Comparison of ENCODE assay signal across 8 cellular contexts in the genomic region with DNA sequence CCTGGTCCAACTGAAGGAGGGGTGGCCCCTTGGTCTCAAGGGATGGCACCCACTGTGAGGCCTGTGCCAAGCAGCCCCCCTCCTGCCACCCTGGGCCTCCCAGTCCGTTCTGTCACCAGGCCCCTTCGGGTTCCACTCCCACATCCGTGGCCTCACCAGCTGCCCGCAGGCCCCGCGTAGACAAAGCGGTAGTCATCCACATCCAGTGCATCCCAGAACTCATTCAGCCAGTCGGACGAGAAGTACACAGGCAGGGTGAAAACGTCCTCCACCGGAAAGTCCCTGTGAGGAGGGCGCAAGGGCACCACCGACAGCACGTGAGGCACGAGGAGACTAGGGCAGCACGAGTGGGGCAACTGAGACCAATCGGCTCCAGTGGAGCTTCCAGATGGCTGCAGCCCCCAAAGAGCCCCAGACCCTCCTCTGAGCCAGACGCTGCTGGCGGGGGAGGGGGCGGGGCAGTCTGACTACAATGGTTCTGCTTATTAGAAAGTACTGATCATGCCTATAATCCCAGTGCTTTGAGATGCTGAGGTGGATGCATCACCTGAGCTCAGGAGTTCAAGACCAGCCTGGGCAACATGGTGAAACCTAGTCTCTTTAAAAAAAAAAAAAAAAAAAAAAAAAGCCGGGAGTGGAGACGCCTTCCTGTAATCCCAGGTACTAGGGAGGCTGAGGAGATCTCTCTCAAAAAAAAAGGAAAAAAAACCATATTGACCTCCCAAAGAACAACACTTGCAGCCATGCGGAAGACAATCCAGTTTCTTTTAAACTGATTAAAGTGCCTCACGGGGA. TPM values are rescaled to one million over a fixed set of nuclear protein-coding genes. Genes with fewer than 3 reads are reported as not detected.
DNase-seq lines count a peak whose midpoint lies in the region; ATAC-seq, FAIRE-seq and TF ChIP-seq lines count a peak whose summit lies in the region.

No MANE protein-coding gene starts in this region.

- peak overlapping the region; percentile 78 for H3K4me3 ChIP-seq in GM12878
- H3K4me3 ChIP-seq in liver (ENCODE audit: low read depth in 1 of 3, low read length in 3 of 3), result peak overlapping the region in 2 of 3 donors; percentile 89 to 91
- H3K4me3 ChIP-seq in transverse colon, result peak overlapping the region; percentile 85 to 88 (median 86)

- peaks cover 5% of the 10 kb centered on the region for H3K36me3 Mint-ChIP-seq in activated T-cell treated with anti-CD3 and anti-CD28 coated beads, Interleukin-2, amount 50 U/mL, for 4 hours (ENCODE audit: insufficient read depth)

- TSS peak; percentile 81 for BruUV-seq in GM12878 (replicated peaks; lab: Mats Ljungman, UMichigan)

- H3K27me3 Mint-ChIP-seq in activated T-cell treated with anti-CD3 and anti-CD28 coated beads, Interleukin-2, amount 50 U/mL, for 4 hours (ENCODE audit: low read depth), result no peaks in the 10 kb centered on the region

- WGBS in GM12878 (ENCODE audit: insufficient coverage, insufficient replicate concordance, low lambda C conversion rate, missing lambda C conversion rate), result 79% methylated on average over 23 of the region's 24 CpGs
- WGBS in liver, result 78% methylated on average over 24 of the region's 24 CpGs
- 66% methylated on average over 23 of the region's 24 CpGs; no CpG with 5 or more reads in 1 of the 2 donors for WGBS in transverse colon (ENCODE audit: low coverage in 1 of 2), 2 donors

- in situ Hi-C loops in GM12878 (cut with MboI), result no loop called here
- in situ Hi-C loops in transverse colon (cut with MboI; ENCODE audit: low pct_ligation_motif_present in 1 of 4, low pct_unique_long_range_greater_than_20kb in 1 of 4, low sequenced_read_pairs in 3 of 4), result no loop called here

- SMC1A ChIA-PET in GM12878 (lab: Charles Lee; ENCODE audit: uncharacterized antibody, unreplicated experiment), result no interaction called here

- H3K27ac ChIP-seq in GM12878 (ENCODE audit: control insufficient read depth, insufficient read depth) (peak overlapping the region; percentile 60), liver (ENCODE audit: low read depth in 1 of 2, low read length in 2 of 2) (no peak overlapping the region), transverse colon (peak overlapping the region; percentile 85 to 92 (median 90))

- TF ChIP-seq CTCF in GM12878 (IDR thresholded peaks at IDR 0.05 in 2 of 3, conservative IDR thresholded peaks at IDR 0.05 in 1 of 3; ENCODE audit: control insufficient read depth in 2 of 3, extremely low read depth in 1 of 3, insufficient read depth in 1 of 3, low read depth in 3 of 3, low read length in 3 of 3), result no peak
- no peak for TF ChIP-seq CTCF in liver (IDR thresholded peaks at IDR 0.05; ENCODE audit: low read depth, low read length, missing input control)
- no peak for TF ChIP-seq CTCF in transverse colon (IDR thresholded peaks at IDR 0.05)

- intact Hi-C loops in GM12878 (cut with micrococcal nuclease; ENCODE audit: unreplicated experiment), result loop anchor here (10.0 kb wide), 1 partner anchor 51 kb away; no protein-coding TSS in a partner anchor
- intact Hi-C loops in transverse colon (cut with DNase I; ENCODE audit: low total_unique reads), result no loop called here

- RAD21 ChIA-PET in GM12878 (lab: Charles Lee; ENCODE audit: unreplicated experiment), result no interaction called here

- H3K4me1 ChIP-seq in GM12878 (ENCODE audit: control insufficient read depth, insufficient read depth, low read length), result peaks cover 3% of the 10 kb centered on the region; the same call in 1 of the 2 replicates
- peaks cover 21 to 67% (median 58%) of the 10 kb centered on the region in 4 donors for H3K4me1 ChIP-seq in liver (ENCODE audit: control insufficient read depth in 4 of 4, insufficient read depth in 4 of 4, low read length in 3 of 4)
- H3K4me1 ChIP-seq in transverse colon, result peaks cover 15 to 36% (median 22%) of the 10 kb centered on the region in 4 donors

- no peak for FAIRE-seq in GM12878 (lab: Jason Lieb, UNC)
- FAIRE-seq in RCC 7860 (lab: Jason Lieb, UNC), result no peak

- H3K27me3 ChIP-seq in GM12878 (replicated peaks in 1 of 2; ENCODE audit: control insufficient read depth in 2 of 2, insufficient read depth in 2 of 2, low read length in 1 of 2) (no peaks in the 10 kb centered on the region), liver (ENCODE audit: control insufficient read depth in 4 of 4, insufficient read depth in 4 of 4, low read length in 3 of 4) (no peaks in the 10 kb centered on the region), transverse colon (no peaks in the 10 kb centered on the region)

- peak overlapping the region; percentile 93 for H3K4me2 ChIP-seq in GM12878 (ENCODE audit: control insufficient read depth, insufficient read depth)

- H3K4me3 Mint-ChIP-seq in activated T-cell treated with anti-CD3 and anti-CD28 coated beads, Interleukin-2, amount 50 U/mL, for 4 hours, result peak overlapping the region; percentile 92

- peaks cover 0 to 6% of the 10 kb centered on the region in 2 experiments; a peak in 3 of 4 replicates for H3K36me3 ChIP-seq in GM12878 (ENCODE audit: control insufficient read depth in 2 of 2, insufficient read depth in 2 of 2, low read length in 1 of 2)
- peaks cover 0 to 17% (median 4%) of the 10 kb centered on the region in 4 donors for H3K36me3 ChIP-seq in liver (ENCODE audit: control insufficient read depth in 4 of 4, insufficient read depth in 3 of 4, low read depth in 1 of 4, low read length in 3 of 4)
- no peaks in the 10 kb centered on the region for H3K36me3 ChIP-seq in transverse colon

- TF ChIP-seq EP300 in GM12878 (IDR thresholded peaks at IDR 0.05; ENCODE audit: borderline replicate concordance in 1 of 2, control insufficient read depth in 1 of 2, low read depth in 2 of 2, low read length in 2 of 2) (no peak), transverse colon (IDR thresholded peaks at IDR 0.05; ENCODE audit: low read depth) (no peak)

- H4K20me1 ChIP-seq in GM12878 (ENCODE audit: control insufficient read depth, insufficient read depth), result no peaks in the 10 kb centered on the region

- H3K9ac ChIP-seq in GM12878 (ENCODE audit: control insufficient read depth, insufficient read depth, low read length), result peak overlapping the region; percentile 80
- peak overlapping the region; percentile 71 to 84 for H3K9ac ChIP-seq in liver (ENCODE audit: low read depth in 1 of 2, low read length in 2 of 2)

- CTCF ChIA-PET in GM12878 (lab: Yijun Ruan, JAX), result interaction anchor here (0.9 kb wide), 1 partner anchor 54 kb away, joined by 4 read pairs; no protein-coding TSS in a partner anchor

- POLR2A ChIA-PET in GM12878 (lab: Charles Lee), result no interaction called here

- ATAC-seq in activated T-cell treated with anti-CD3 and anti-CD28 coated beads, Interleukin-2, amount 50 U/mL, for 4 hours, result no peak
- no peak for ATAC-seq in GM12878
- ATAC-seq in GM21447 (IDR thresholded peaks at IDR 0.05; ENCODE audit: unreplicated experiment), result no peak

- TF ChIP-seq RAD21 in GM12878 (IDR thresholded peaks at IDR 0.05; ENCODE audit: insufficient read depth, low read depth, low read length) (no peak), liver (IDR thresholded peaks at IDR 0.05) (no peak)

- peak overlapping the region; percentile 25; the same call in 1 of the 2 replicates for H2AFZ ChIP-seq in GM12878 (ENCODE audit: control insufficient read depth, low read depth, low read length)

- H3K4me1 Mint-ChIP-seq in activated T-cell treated with anti-CD3 and anti-CD28 coated beads, Interleukin-2, amount 50 U/mL, for 4 hours (ENCODE audit: low read depth), result peaks cover 42% of the 10 kb centered on the region

- TF ChIP-seq POLR2A in GM12878 (IDR thresholded peaks at IDR 0.05; ENCODE audit: low read depth, low read length) (no peak), transverse colon (IDR thresholded peaks at IDR 0.05) (no peak)

- H3K79me2 ChIP-seq in GM12878 (ENCODE audit: control insufficient read depth, insufficient read depth, low read length), result peaks cover 31% of the 10 kb centered on the region

- DNase-seq in activated T-cell treated with anti-CD3 and anti-CD28 coated beads, Interleukin-2, amount 50 U/mL, for 4 hours, result no peak
- no peak for DNase-seq in activated T-cell treated with anti-CD3 and anti-CD28 coated beads, Interleukin-2, amount 50 U/mL, for 1 hour
- DNase-seq in GM12878 (ENCODE audit: low read depth, low spot score) (no peak), transverse colon (no peak), RCC 7860 (ENCODE audit: low spot score) (no peak), NCI-H187 treated with DMSO at 0.1 percent for 48 hours (lab: John Stamatoyannopoulos, UW) (no peak)

- no peaks in the 10 kb centered on the region for H3K9me3 Mint-ChIP-seq in activated T-cell treated with anti-CD3 and anti-CD28 coated beads, Interleukin-2, amount 50 U/mL, for 4 hours

- no peaks in the 10 kb centered on the region for H3K9me3 ChIP-seq in GM12878 (replicated peaks; ENCODE audit: control insufficient read depth, insufficient read depth, low read length)
- H3K9me3 ChIP-seq in liver (ENCODE audit: control insufficient read depth in 4 of 4, low read length in 3 of 4), result no peaks in the 10 kb centered on the region
- no peaks in the 10 kb centered on the region for H3K9me3 ChIP-seq in transverse colon

RNA-seq across cellular contexts. Expression of a gene that starts 1.2 kb away (rescaled TPM):
- 10 to 100 TPM; 42.2 to 49.0 (median 45.4) TPM for total RNA-seq in activated T-cell treated with anti-CD3 and anti-CD28 coated beads, Interleukin-2, amount 50 U/mL, for 4 hours
- 61.0 and 62.5 TPM in 2 replicates for total RNA-seq in GM12878 (2013; cell fraction: nucleolus; rRNA removed)
- total RNA-seq in GM12878 (2014; rRNA removed) (34.8 and 37.1 TPM in 2 replicates), GM12878 (2014; rRNA removed; fragmentation: Illumina TruSeq; extraction: Trizol) (15.9 and 17.6 TPM in 2 replicates), GM12878 (2021) (24.2 and 30.0 TPM in 2 replicates), liver (10 to 100 TPM; 12.6 to 22.1 TPM), transverse colon (10 to 100 TPM in 3 of 4 donors, 1 to 10 TPM in 1; 6.8 to 52.7 (median 19.8) TPM)
- polyA plus RNA-seq in GM12878 (2011; ENCODE audit: low read depth), result 4.3 TPM
- polyA plus RNA-seq in GM12878 (2011; rRNA removed) (7.1 and 12.2 TPM in 2 replicates), GM12878 (2014; fragmentation: Illumina TruSeq; extraction: Trizol) (5.3 and 10.4 TPM in 2 replicates), GM12878 (2014; fragmentation: Nextera tagmentation; extraction: Ambion mirVana) (1 to 10 TPM in 1 of 2 experiments, under 1 TPM in 1; 0.89 to 3.5 TPM), GM12878 (2014; rRNA removed) (19.3 and 24.5 TPM in 2 replicates), GM12878 (2016; fragmentation: Nextera tagmentation; extraction: Ambion mirVana) (10 to 100 TPM; 33.0 to 38.3 TPM), liver (10 to 100 TPM; 12.4 to 15.5 TPM)
- polyA plus RNA-seq in GM12878 (2011; cell fraction: cytosol; rRNA removed), result 16.0 and 18.0 TPM in 2 replicates
- 40.7 and 47.0 TPM in 2 replicates for polyA plus RNA-seq in GM12878 (2011; cell fraction: nucleus; rRNA removed)
- polyA plus RNA-seq in GM12878 (2012), result 9.4 and 12.9 TPM in 2 replicates
- polyA minus RNA-seq in GM12878 (2011; rRNA and poly(A)+ RNA removed), result 27.6 and 45.7 TPM in 2 replicates
- polyA minus RNA-seq in GM12878 (2011; cell fraction: cytosol; rRNA and poly(A)+ RNA removed), result 8.2 and 9.9 TPM in 2 replicates
- 63.5 and 92.1 TPM in 2 replicates for polyA minus RNA-seq in GM12878 (2011; cell fraction: nucleus; rRNA and poly(A)+ RNA removed)

RNA-seq across cellular contexts. Expression of a gene that starts 1.3 kb away (rescaled TPM):
- total RNA-seq in activated T-cell treated with anti-CD3 and anti-CD28 coated beads, Interleukin-2, amount 50 U/mL, for 4 hours, result 10 to 100 TPM; 28.9 to 30.0 (median 29.6) TPM
- total RNA-seq in GM12878 (2013; cell fraction: nucleolus; rRNA removed), result 52.2 and 55.8 TPM in 2 replicates
- 35.6 and 36.9 TPM in 2 replicates for total RNA-seq in GM12878 (2014; rRNA removed)
- 22.3 and 23.3 TPM in 2 replicates for total RNA-seq in GM12878 (2014; rRNA removed; fragmentation: Illumina TruSeq; extraction: Trizol)
- 28.1 and 28.2 TPM in 2 replicates for total RNA-seq in GM12878 (2021)
- polyA plus RNA-seq in GM12878 (2011; ENCODE audit: low read depth), result 18.4 TPM
- 23.4 and 27.1 TPM in 2 replicates for polyA plus RNA-seq in GM12878 (2011; rRNA removed)
- polyA plus RNA-seq in GM12878 (2011; cell fraction: cytosol; rRNA removed), result 31.8 and 34.3 TPM in 2 replicates
- 32.7 and 41.3 TPM in 2 replicates for polyA plus RNA-seq in GM12878 (2011; cell fraction: nucleus; rRNA removed)
- polyA plus RNA-seq in GM12878 (2012), result 18.0 and 23.5 TPM in 2 replicates
- polyA plus RNA-seq in GM12878 (2014; fragmentation: Illumina TruSeq; extraction: Trizol), result 20.6 and 21.4 TPM in 2 replicates
- polyA plus RNA-seq in GM12878 (2014; fragmentation: Nextera tagmentation; extraction: Ambion mirVana), result 1 to 10 TPM; 1.3 to 3.5 TPM
- 23.2 and 24.4 TPM in 2 replicates for polyA plus RNA-seq in GM12878 (2014; rRNA removed)
- 10 to 100 TPM; 37.6 to 39.6 TPM for polyA plus RNA-seq in GM12878 (2016; fragmentation: Nextera tagmentation; extraction: Ambion mirVana)
- polyA minus RNA-seq in GM12878 (2011; rRNA and poly(A)+ RNA removed), result 23.9 and 33.6 TPM in 2 replicates
- polyA minus RNA-seq in GM12878 (2011; cell fraction: cytosol; rRNA and poly(A)+ RNA removed), result 7.1 and 9.3 TPM in 2 replicates
- 27.2 and 38.2 TPM in 2 replicates for polyA minus RNA-seq in GM12878 (2011; cell fraction: nucleus; rRNA and poly(A)+ RNA removed)
- total RNA-seq in liver, result 10 to 100 TPM; 16.8 to 23.3 TPM
- polyA plus RNA-seq in liver, result 10 to 100 TPM; 15.3 to 15.7 TPM
- total RNA-seq in transverse colon, result 10 to 100 TPM; 24.1 to 49.0 (median 38.4) TPM

Comparison
In these comparisons a context has a peak if more than half of its experiments do, and no peak if none do; other contexts are left out.
1. H3K27ac ChIP-seq: peak in GM12878 (single experiment) and transverse colon (4 of 4); none in liver (0 of 2).
2. Peak in every context shown above with its lines, with median percentiles within 50 percentile points of each other: H3K4me3 ChIP-seq.